20 cellular contexts compared by ENCODE assay signal in genomic region chr12:118109088-118109487, GRCh38. TPM values are rescaled to one million over a fixed set of nuclear protein-coding genes. Genes with fewer than 3 reads are reported as not detected.
A peak's percentile ranks its signal among the peaks of the same experiment; 100 is the strongest.
DNase-seq lines count a peak whose midpoint lies in the region; ATAC-seq, FAIRE-seq and TF ChIP-seq lines count a peak whose summit lies in the region.
"Had no signal": no experiment of that assay in that cellular context is flagged by ENCODE, and none has a peak within 500 bp of the region (broad histone marks: within the 10 kb centered on the region; RNA-seq: fewer than 3 reads in every experiment).

No MANE protein-coding gene starts in this region.

- no peak overlapping the region for H2BK5ac ChIP-seq in H1 (ENCODE audit: low read depth, low read length)

- H3K9me3 ChIP-seq in DND-41 (ENCODE audit: insufficient read depth, low read length, severe bottlenecking) (no peaks in the 10 kb centered on the region), HEK293 (ENCODE audit: control insufficient read depth, insufficient read depth, low read depth, low read length) (no peaks in the 10 kb centered on the region), H1 (ENCODE audit: insufficient read depth in 2 of 2, low read depth in 1 of 2, low read length in 1 of 2) (no peaks in the 10 kb centered on the region)
- H3K9me3 ChIP-seq: MG63, Peyer's patch had no signal

- 0 out of 2 replicates have a peak overlapping the region, but pooled peaks have one; percentile 48 for H2BK20ac ChIP-seq in H1 (ENCODE audit: low read length)

- no peak for TF ChIP-seq CTCF in DND-41 (IDR thresholded peaks at IDR 0.05; ENCODE audit: borderline replicate concordance, extremely low read depth, low read length, poor library complexity, severe bottlenecking)
- TF ChIP-seq CTCF in HEK293 (tag by site-specific recombination; IDR thresholded peaks at IDR 0.05): no peak
- TF ChIP-seq CTCF in H1 (IDR thresholded peaks at IDR 0.05; ENCODE audit: control extremely low read depth in 1 of 3, insufficient read depth in 1 of 3, low read depth in 1 of 3, low read length in 3 of 3): no peak

- H3K56ac ChIP-seq in H1 (replicated peaks; ENCODE audit: insufficient read length, low read depth, low read length): no peak overlapping the region

- H3K4me3 ChIP-seq in DND-41 (ENCODE audit: low read depth in 1 of 2, low read length in 2 of 2) (no peak overlapping the region), HEK293 (ENCODE audit: low read depth, low read length) (no peak overlapping the region), H1 (ENCODE audit: extremely low read depth in 1 of 4, insufficient read depth in 2 of 4, low read depth in 3 of 4, low read length in 4 of 4) (no peak overlapping the region)
- H3K4me3 ChIP-seq: MG63, Peyer's patch had no signal

- H3K4me1 ChIP-seq in DND-41 (ENCODE audit: insufficient read depth, low read length) (peaks cover 8% of the 10 kb centered on the region), HEK293 (ENCODE audit: control insufficient read depth, insufficient read depth, low read length) (no peaks in the 10 kb centered on the region), H1 (replicated peaks in 1 of 4; ENCODE audit: control insufficient read depth in 3 of 4, insufficient read depth in 4 of 4, low read length in 3 of 4) (no peaks in the 10 kb centered on the region; a peak in 1 of 7 replicates)

- ATAC-seq in DND-41 (ENCODE audit: insufficient read depth, low read depth): peak; percentile 37; the same call in 1 of the 3 replicates
- ATAC-seq in GM21825 (IDR thresholded peaks at IDR 0.05; ENCODE audit: unreplicated experiment): no peak
- ATAC-seq: T-cell had no signal

- TF ChIP-seq EP300 in H1 (IDR thresholded peaks at IDR 0.05; ENCODE audit: borderline replicate concordance in 1 of 2, low read depth in 2 of 2, low read length in 2 of 2): no peak

- no peak for TF ChIP-seq RAD21 in H1 (IDR thresholded peaks at IDR 0.05 in 1 of 2, conservative IDR thresholded peaks at IDR 0.05 in 1 of 2; ENCODE audit: low read depth in 2 of 2, low read length in 2 of 2)

- H4K20me1 ChIP-seq in DND-41 (ENCODE audit: insufficient read depth, low read length) (no peaks in the 10 kb centered on the region), H1 (replicated peaks in 1 of 2; ENCODE audit: control insufficient read depth in 1 of 2, insufficient read depth in 2 of 2, low read length in 2 of 2) (no peaks in the 10 kb centered on the region)

- H2BK12ac ChIP-seq in H1 (ENCODE audit: low read depth, low read length): no peak overlapping the region; the same call in 1 of the 2 replicates

- no peak overlapping the region for H3K23ac ChIP-seq in H1 (ENCODE audit: insufficient read length)

- WGBS in H1 (ENCODE audit: extremely low coverage in 1 of 2, insufficient coverage in 1 of 2, insufficient read length in 1 of 2, insufficient replicate concordance in 2 of 2, low coverage in 1 of 2, low lambda C conversion rate in 2 of 2, missing lambda C conversion rate in 1 of 2), 2 experiments: 100% methylated on average over 1 of the region's 1 CpG; no CpG with 5 or more reads in 1 of the 2 experiments

- DNase-seq in DND-41: no peak
- peak; percentile 17 for DNase-seq in RPMI7951 (ENCODE audit: low read depth)
- no peak for DNase-seq in H1 (ENCODE audit: low read depth in 1 of 2, low spot score in 2 of 2)
- no peak for DNase-seq in NCI-H1436 treated with DMSO at 0.1 percent for 48 hours (lab: John Stamatoyannopoulos, UW)
- no peak for DNase-seq in superior temporal gyrus (ENCODE audit: extremely low spot score)
- DNase-seq in Kasumi-1 (lab: John Stamatoyannopoulos, UW): no peak
- DNase-seq: Calu3, DMS79 treated with DMSO at 0.1 percent for 48 hours, MG63, NCI-H1105 treated with DMSO at 0.1 percent for 48 hours, NCI-H1694, NCI-H2029 treated with DMSO at 0.1 percent for 48 hours, NCI-H2227 treated with DMSO at 0.1 percent for 48 hours, NCI-H526 treated with DMSO at 0.1 percent for 48 hours, Peyer's patch, T-cell had no signal

- no peak overlapping the region for H2BK120ac ChIP-seq in H1 (replicated peaks; ENCODE audit: low read depth, low read length)

- no peak overlapping the region for H3K18ac ChIP-seq in H1 (ENCODE audit: extremely low read depth, low read length)

- H4K8ac ChIP-seq in H1 (ENCODE audit: extremely low read depth, insufficient read depth, low read length): no peak overlapping the region

- no peak overlapping the region for H2AFZ ChIP-seq in DND-41 (ENCODE audit: low read depth, low read length)
- no peak overlapping the region for H2AFZ ChIP-seq in H1 (ENCODE audit: low read length)

- no peak overlapping the region for H2AK5ac ChIP-seq in H1 (ENCODE audit: low read depth, low read length)

- H3K9ac ChIP-seq in DND-41 (ENCODE audit: low read depth, low read length) (no peak overlapping the region), H1 (replicated peaks in 1 of 4; ENCODE audit: extremely low read depth in 1 of 4, low read depth in 3 of 4, low read length in 3 of 4) (no peak overlapping the region)

- H3K36me3 ChIP-seq in DND-41 (ENCODE audit: insufficient read depth, low read length) (no peaks in the 10 kb centered on the region), HEK293 (ENCODE audit: control insufficient read depth in 2 of 2, insufficient read depth in 1 of 2, low read length in 2 of 2) (no peaks in the 10 kb centered on the region), H1 (ENCODE audit: control insufficient read depth in 2 of 4, insufficient read depth in 4 of 4, low read length in 3 of 4) (no peaks in the 10 kb centered on the region)
- H3K36me3 ChIP-seq: MG63, Peyer's patch had no signal

- CTCF ChIA-PET in HEK293 (lab: Yijun Ruan, JAX) (interaction anchor here (1.1 to 1.2 kb wide), 2 partner anchors 12 to 269 kb away, joined by 3 to 4 read pairs; no protein-coding TSS in a partner anchor), H1 (lab: Charles Lee; ENCODE audit: partially characterized antibody) (interaction anchor here (0.7 to 1.9 kb wide), 6 partner anchors 11 to 234 kb away, joined by 3 to 6 read pairs (median 4); no protein-coding TSS in a partner anchor)

- no peak overlapping the region for H3K14ac ChIP-seq in H1 (ENCODE audit: insufficient read length)

- no peak for TF ChIP-seq POLR2A in H1 (IDR thresholded peaks at IDR 0.05; ENCODE audit: control extremely low read depth in 1 of 2, low read depth in 2 of 2, low read length in 2 of 2)

- FAIRE-seq in H1 (lab: Jason Lieb, UNC): no peak
- FAIRE-seq: GM18507, H54 had no signal

- H3K4me2 ChIP-seq in DND-41 (ENCODE audit: insufficient read depth, low read length) (no peak overlapping the region), H1 (ENCODE audit: insufficient read depth in 1 of 2, low read depth in 2 of 2, low read length in 2 of 2) (no peak overlapping the region)

- peaks cover 3% of the 10 kb centered on the region; the same call in 1 of the 2 replicates for H3K23me2 ChIP-seq in H1 (ENCODE audit: low read depth, low read length)

- no peak overlapping the region; the same call in 1 of the 2 replicates for H2BK15ac ChIP-seq in H1 (ENCODE audit: low read length)

- H3K79me1 ChIP-seq in H1 (ENCODE audit: low read depth, low read length): no peaks in the 10 kb centered on the region

- H4K5ac ChIP-seq in H1 (ENCODE audit: insufficient read length, low read depth, low read length): no peak overlapping the region

- POLR2A ChIA-PET in HEK293 (lab: Yijun Ruan, JAX): no interaction called here
- POLR2A ChIA-PET in H1 (lab: Charles Lee; ENCODE audit: partially characterized antibody): interaction anchor here (0.8 to 3.5 kb wide), 6 partner anchors 10 to 47 kb away, joined by 3 to 14 read pairs (median 4); no protein-coding TSS in a partner anchor

- H3K27me3 ChIP-seq in DND-41 (ENCODE audit: insufficient read depth, low read length, poor library complexity) (no peaks in the 10 kb centered on the region), H1 (replicated peaks in 1 of 4; ENCODE audit: control insufficient read depth in 3 of 4, extremely low read depth in 1 of 4, insufficient read depth in 3 of 4, low read length in 3 of 4) (no peaks in the 10 kb centered on the region)
- H3K27me3 ChIP-seq: MG63, Peyer's patch had no signal

- H3K79me2 ChIP-seq in DND-41 (ENCODE audit: insufficient read depth, low read length): no peaks in the 10 kb centered on the region
- no peaks in the 10 kb centered on the region for H3K79me2 ChIP-seq in H1 (ENCODE audit: control insufficient read depth in 1 of 2, insufficient read depth in 2 of 2, low read length in 2 of 2)

- no peak overlapping the region for H3K27ac ChIP-seq in DND-41 (ENCODE audit: low read length)
- no peak overlapping the region for H3K27ac ChIP-seq in HEK293 (ENCODE audit: extremely low read depth, low read depth, low read length)
- no peak overlapping the region for H3K27ac ChIP-seq in H1 (ENCODE audit: low read depth, low read length)

- no peak overlapping the region for H3K4ac ChIP-seq in H1 (replicated peaks; ENCODE audit: insufficient read length, low read depth, low read length)

- H4K91ac ChIP-seq in H1 (replicated peaks; ENCODE audit: insufficient read length, low read length): peak overlapping the region; percentile 65

RNA-seq across cellular contexts. Expression of gene VSIG10, which starts 5.3 kb away (rescaled TPM):
- total RNA-seq in RPMI7951 (2014; rRNA removed; shearing (Covaris generic)): 15.6 and 18.3 TPM in 2 replicates
- 93.6 and 96.8 TPM in 2 replicates for total RNA-seq in H1 (2021; fragmentation: NEBNext Ultra II Directional; extraction: Animal tissue kit (Norgen Biotek cat#: 25700))
- polyA plus RNA-seq in H1 (2011; rRNA removed): 34.4 and 42.7 TPM in 2 replicates
- polyA plus RNA-seq in H1 (2011; cell fraction: cytosol; rRNA removed): 36.8 TPM
- polyA plus RNA-seq in H1 (2011; cell fraction: nucleus; rRNA removed): 68.9 TPM
- polyA plus RNA-seq in H1 (2012, experiment 1 of 2): 40.2 to 62.7 TPM (median 47.4 TPM) in 4 replicates
- 20.4 TPM for polyA plus RNA-seq in H1 (2012, experiment 2 of 2)
- polyA plus RNA-seq in H1 (2013, experiment 1 of 2): 77.5 TPM
- 73.7 TPM for polyA plus RNA-seq in H1 (2013, experiment 2 of 2)
- 158 and 162 TPM in 2 replicates for polyA minus RNA-seq in H1 (2011; rRNA and poly(A)+ RNA removed)
- 44.9 TPM for polyA minus RNA-seq in H1 (2011; cell fraction: cytosol; rRNA and poly(A)+ RNA removed)
- polyA minus RNA-seq in H1 (2011; cell fraction: nucleus; rRNA and poly(A)+ RNA removed): 110 TPM

RNA-seq across cellular contexts. Expression of gene PEBP1, which starts 26.8 kb away (rescaled TPM):
- total RNA-seq in RPMI7951 (2014; rRNA removed; shearing (Covaris generic)): 199 and 230 TPM in 2 replicates
- 444 and 458 TPM in 2 replicates for total RNA-seq in H1 (2021; fragmentation: NEBNext Ultra II Directional; extraction: Animal tissue kit (Norgen Biotek cat#: 25700))
- 580 and 622 TPM in 2 replicates for polyA plus RNA-seq in H1 (2011; rRNA removed)
- polyA plus RNA-seq in H1 (2011; cell fraction: cytosol; rRNA removed): 440 TPM
- polyA plus RNA-seq in H1 (2011; cell fraction: nucleus; rRNA removed): 281 TPM
- 462 to 475 TPM (median 467 TPM) in 4 replicates for polyA plus RNA-seq in H1 (2012, experiment 1 of 2)
- polyA plus RNA-seq in H1 (2012, experiment 2 of 2): 310 TPM
- polyA plus RNA-seq in H1 (2013, experiment 1 of 2): 461 TPM
- polyA plus RNA-seq in H1 (2013, experiment 2 of 2): 478 TPM
- polyA minus RNA-seq in H1 (2011; rRNA and poly(A)+ RNA removed): 175 and 197 TPM in 2 replicates
- 175 TPM for polyA minus RNA-seq in H1 (2011; cell fraction: cytosol; rRNA and poly(A)+ RNA removed)
- 99.6 TPM for polyA minus RNA-seq in H1 (2011; cell fraction: nucleus; rRNA and poly(A)+ RNA removed)

RNA-seq across cellular contexts. Expression of gene WSB2, which starts 48.1 kb away (rescaled TPM):
- total RNA-seq in RPMI7951 (2014; rRNA removed; shearing (Covaris generic)): 61.6 and 67.8 TPM in 2 replicates
- 58.2 and 70.0 TPM in 2 replicates for total RNA-seq in H1 (2021; fragmentation: NEBNext Ultra II Directional; extraction: Animal tissue kit (Norgen Biotek cat#: 25700))
- polyA plus RNA-seq in H1 (2011; rRNA removed): 47.1 and 47.5 TPM in 2 replicates
- polyA plus RNA-seq in H1 (2011; cell fraction: cytosol; rRNA removed): 40.3 TPM
- 50.0 TPM for polyA plus RNA-seq in H1 (2011; cell fraction: nucleus; rRNA removed)
- 33.0 to 42.1 TPM (median 37.4 TPM) in 4 replicates for polyA plus RNA-seq in H1 (2012, experiment 1 of 2)
- 23.0 TPM for polyA plus RNA-seq in H1 (2012, experiment 2 of 2)
- polyA plus RNA-seq in H1 (2013, experiment 1 of 2): 34.9 TPM
- 37.8 TPM for polyA plus RNA-seq in H1 (2013, experiment 2 of 2)
- polyA minus RNA-seq in H1 (2011; rRNA and poly(A)+ RNA removed): 136 and 154 TPM in 2 replicates
- polyA minus RNA-seq in H1 (2011; cell fraction: cytosol; rRNA and poly(A)+ RNA removed): 60.5 TPM
- 62.3 TPM for polyA minus RNA-seq in H1 (2011; cell fraction: nucleus; rRNA and poly(A)+ RNA removed)
